ENCODE assay signal across 26 cellular contexts in genomic region chr1:181456551-181456950, GRCh38. TPM values are rescaled to one million over a fixed set of nuclear protein-coding genes. Genes with fewer than 3 reads are reported as not detected.
DNase-seq lines count a peak whose midpoint lies in the region; ATAC-seq and TF ChIP-seq lines count a peak whose summit lies in the region.
"Had no signal": no experiment of that assay in that cellular context is flagged by ENCODE, and none has a peak within 500 bp of the region (broad histone marks: within the 10 kb centered on the region; RNA-seq: fewer than 3 reads in every experiment).

No MANE protein-coding gene starts in this region.

- H3K4me1 ChIP-seq in esophagus muscularis mucosa (peaks cover 0 to 14% (median 0%) of the 10 kb centered on the region in 4 donors), neuronal stem cell (ENCODE audit: control insufficient read depth in 2 of 2, insufficient read depth in 1 of 2, low read depth in 1 of 2, low read length in 2 of 2) (no peaks in the 10 kb centered on the region), upper lobe of right lung (no peaks in the 10 kb centered on the region)
- H3K4me1 ChIP-seq: BE2C, BLaER1 had no signal

- no peak for TF ChIP-seq EP300 in esophagus muscularis mucosa (IDR thresholded peaks at IDR 0.05)

- peaks cover 0 to 8% (median 0%) of the 10 kb centered on the region in 4 donors for H3K9me3 ChIP-seq in esophagus muscularis mucosa
- peaks cover 0 to 8% of the 10 kb centered on the region in 2 donors for H3K9me3 ChIP-seq in neuronal stem cell (replicated peaks in 1 of 2; ENCODE audit: control insufficient read depth in 2 of 2, insufficient read depth in 1 of 2, low read depth in 1 of 2, low read length in 2 of 2)
- no peaks in the 10 kb centered on the region for H3K9me3 ChIP-seq in upper lobe of right lung
- H3K9me3 ChIP-seq: BE2C had no signal

- no peak overlapping the region for H2AK5ac ChIP-seq in neuronal stem cell (ENCODE audit: low read depth, low read length)

- H3K27me3 ChIP-seq in esophagus muscularis mucosa: no peaks in the 10 kb centered on the region
- no peaks in the 10 kb centered on the region for H3K27me3 ChIP-seq in neuronal stem cell (ENCODE audit: control insufficient read depth in 3 of 3, insufficient read depth in 3 of 3, low read depth in 1 of 3, low read length in 3 of 3)
- no peaks in the 10 kb centered on the region for H3K27me3 ChIP-seq in upper lobe of right lung
- H3K27me3 ChIP-seq: BE2C, BLaER1 had no signal

- H3K27ac ChIP-seq in esophagus muscularis mucosa (replicated peaks in 1 of 4) (no peak overlapping the region), neuronal stem cell (replicated peaks; ENCODE audit: low read length) (no peak overlapping the region), upper lobe of right lung (no peak overlapping the region)
- H3K27ac ChIP-seq: BLaER1 had no signal

- H3K4me2 ChIP-seq in neuronal stem cell (ENCODE audit: insufficient read depth, low read length, poor library complexity, severe bottlenecking): no peak overlapping the region
- H3K4me2 ChIP-seq: BLaER1 had no signal

- no peak overlapping the region for H3K9ac ChIP-seq in neuronal stem cell (ENCODE audit: low read depth, low read length, poor library complexity)
- H3K9ac ChIP-seq: BLaER1 had no signal

- H3K36me3 ChIP-seq in esophagus muscularis mucosa (no peaks in the 10 kb centered on the region), neuronal stem cell (replicated peaks in 1 of 2; ENCODE audit: control insufficient read depth in 2 of 2, insufficient read depth in 2 of 2, low read length in 2 of 2) (no peaks in the 10 kb centered on the region), upper lobe of right lung (no peaks in the 10 kb centered on the region)
- H3K36me3 ChIP-seq: BE2C, BLaER1 had no signal

- no peak overlapping the region for H2BK5ac ChIP-seq in neuronal stem cell (ENCODE audit: low read length)

- ATAC-seq in upper lobe of right lung (no peak), GM19455 (IDR thresholded peaks at IDR 0.05; ENCODE audit: unreplicated experiment) (no peak)
- ATAC-seq: GM12878 had no signal

- DNase-seq in esophagus muscularis mucosa (ENCODE audit: extremely low spot score) (peak; percentile 14), neuronal stem cell (ENCODE audit: low spot score) (no peak), GM19238 (ENCODE audit: insufficient read length, low spot score) (no peak), upper lobe of right lung (no peak)
- DNase-seq: 8988T; ACHN; BE2C; C1 segment of cervical spinal cord; CD4-positive, alpha-beta memory T cell; CD4-positive, CD25-positive, alpha-beta regulatory T cell; CD8-positive, alpha-beta memory T cell; COR-L47; DMS 273 treated with DMSO at 0.1 percent for 48 hours; DMS153; DMS53; DMS79; DND-41; EL; GDM1 had no signal

- TF ChIP-seq CTCF in esophagus muscularis mucosa (IDR thresholded peaks at IDR 0.05): no peak
- TF ChIP-seq CTCF in upper lobe of right lung (IDR thresholded peaks at IDR 0.05): no peak

- no peak overlapping the region for H3K23ac ChIP-seq in neuronal stem cell (ENCODE audit: low read depth, low read length, poor library complexity)

- no peak overlapping the region for H2AFZ ChIP-seq in neuronal stem cell (ENCODE audit: low read length)

- H2BK15ac ChIP-seq in neuronal stem cell (ENCODE audit: low read length): no peak overlapping the region

- peak overlapping the region; percentile 42 for H3K14ac ChIP-seq in neuronal stem cell (ENCODE audit: low read length)

- H3K18ac ChIP-seq in neuronal stem cell (ENCODE audit: low read length): no peak overlapping the region

- no peak overlapping the region for H4K91ac ChIP-seq in neuronal stem cell (ENCODE audit: low read depth, low read length, poor library complexity)

- 74% methylated on average over 3 of the region's 3 CpGs for WGBS in esophagus muscularis mucosa
- WGBS in neuronal stem cell (ENCODE audit: extremely low coverage in 2 of 2, insufficient read length in 2 of 2, insufficient replicate concordance in 1 of 2), 2 donors: no CpG with 5 or more reads among the region's 3 CpGs

- H3K4ac ChIP-seq in neuronal stem cell (ENCODE audit: low read length): no peak overlapping the region

- no peaks in the 10 kb centered on the region for H3K79me1 ChIP-seq in neuronal stem cell (ENCODE audit: low read depth, low read length)

- no peak overlapping the region for H2BK120ac ChIP-seq in neuronal stem cell (ENCODE audit: low read depth, low read length)

- no peak overlapping the region for H3K4me3 ChIP-seq in esophagus muscularis mucosa
- no peak overlapping the region for H3K4me3 ChIP-seq in neuronal stem cell (ENCODE audit: low read length in 2 of 2)
- no peak overlapping the region for H3K4me3 ChIP-seq in upper lobe of right lung
- H3K4me3 ChIP-seq: BLaER1, GM12878 had no signal

- no peak overlapping the region for H4K8ac ChIP-seq in neuronal stem cell (ENCODE audit: low read depth, low read length)

- intact Hi-C loops in esophagus muscularis mucosa (cut with DNase I): no loop called here
- intact Hi-C loops in upper lobe of right lung (cut with DNase I): no loop called here

- no peak overlapping the region for H2BK12ac ChIP-seq in neuronal stem cell (ENCODE audit: low read length)

- no peak for TF ChIP-seq POLR2A in esophagus muscularis mucosa (IDR thresholded peaks at IDR 0.05; ENCODE audit: low read depth)

RNA-seq across cellular contexts. Expression of gene CACNA1E, which starts 26.8 kb away (rescaled TPM):
- total RNA-seq in esophagus muscularis mucosa: under 1 TPM; under 0.01 to 0.66 (median 0.25) TPM
- 0.61 TPM for polyA plus RNA-seq in neuronal stem cell (2013, experiment 1 of 2)
- polyA plus RNA-seq in neuronal stem cell (2013, experiment 2 of 2): 0.40 TPM
- 0.06 TPM for total RNA-seq in upper lobe of right lung
- total RNA-seq: A673; CD4-positive, alpha-beta memory T cell; CD4-positive, CD25-positive, alpha-beta regulatory T cell; CD8-positive, alpha-beta memory T cell; G401 had no signal
- polyA plus RNA-seq: AG04450; CD14-positive monocyte; CD4-positive, alpha-beta memory T cell; CD4-positive, CD25-positive, alpha-beta regulatory T cell; CD8-positive, alpha-beta memory T cell had no signal
